In the genomic region with DNA sequence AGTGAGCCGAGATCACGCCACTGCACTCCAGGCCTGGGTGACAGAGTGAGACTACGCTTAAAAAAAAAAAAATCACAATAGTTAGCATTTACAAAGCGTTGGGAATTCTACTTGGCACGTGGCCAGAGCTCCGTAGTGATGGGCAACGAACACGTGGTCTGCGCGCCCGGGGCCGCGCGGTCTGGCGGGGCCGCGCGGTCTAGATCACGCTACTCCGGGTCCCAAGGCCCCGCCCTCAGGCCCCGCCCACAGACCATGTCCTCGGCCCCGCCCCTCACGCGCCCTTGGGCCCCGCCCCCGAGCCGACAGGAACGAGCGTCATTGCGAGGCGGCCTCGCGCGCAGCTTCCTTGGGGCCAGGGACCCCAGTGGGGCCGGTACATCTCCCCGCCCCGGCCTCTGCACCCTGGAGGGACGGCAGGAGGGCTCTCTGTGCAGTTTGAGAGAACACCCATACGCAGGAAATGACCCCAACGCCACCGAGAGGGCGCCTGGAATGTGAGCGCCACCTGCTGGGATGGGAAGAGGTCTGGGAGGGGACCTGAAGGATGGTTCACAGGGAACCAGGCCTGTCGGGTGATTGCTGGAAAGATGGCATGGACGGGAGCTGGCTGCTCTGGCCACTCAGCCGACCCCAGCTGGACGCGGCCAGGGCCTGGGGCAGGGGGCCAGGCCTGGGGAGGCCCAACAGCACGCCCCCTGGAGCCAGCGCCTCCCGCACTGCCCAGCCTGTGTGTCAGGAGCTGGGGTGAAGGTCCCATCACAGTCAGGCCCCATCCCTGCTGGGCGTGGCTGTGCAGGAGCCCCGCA, we compare ENCODE assay signal across 8 cellular contexts. TPM values are rescaled to one million over a fixed set of nuclear protein-coding genes. Genes with fewer than 3 reads are reported as not detected.
DNase-seq lines count a peak whose midpoint lies in the region; ATAC-seq and TF ChIP-seq lines count a peak whose summit lies in the region.

No MANE protein-coding gene starts in this region.

- H2AFZ ChIP-seq in neuron (ENCODE audit: low read depth, low read length): peak overlapping the region; percentile 17

- TF ChIP-seq CTCF in foreskin keratinocyte (conservative IDR thresholded peaks at IDR 0.05): peak; percentile 96

- no peaks in the 10 kb centered on the region for H3K9me3 ChIP-seq in MG63
- no peaks in the 10 kb centered on the region for H3K9me3 ChIP-seq in neuron (ENCODE audit: low read length)
- H3K9me3 ChIP-seq in stomach smooth muscle (ENCODE audit: control insufficient read depth in 2 of 2, low read length in 2 of 2): no peaks in the 10 kb centered on the region

- ATAC-seq in foreskin keratinocyte: peak; percentile 73

- H3K27ac ChIP-seq in foreskin keratinocyte (peak overlapping the region; percentile 70), stomach smooth muscle (ENCODE audit: low read length) (peak overlapping the region; percentile 82)

- DNase-seq in EH (ENCODE audit: low read depth): peak; percentile 87
- DNase-seq in GOT3 (lab: John Stamatoyannopoulos, UW): peak; percentile 26
- DNase-seq in MG63: peak; percentile 92
- peak; percentile 95 for DNase-seq in activated gamma-delta T cell treated with Interleukin-2 at 50 U/mL for 16 hours
- peak; percentile 69 to 86 for DNase-seq in foreskin keratinocyte

- H3K4me1 ChIP-seq in foreskin keratinocyte: peaks cover 10% of the 10 kb centered on the region
- H3K4me1 ChIP-seq in neuron (ENCODE audit: insufficient read depth, low read length): peaks cover 15% of the 10 kb centered on the region
- H3K4me1 ChIP-seq in stomach smooth muscle (ENCODE audit: control insufficient read depth, insufficient read depth, low read length): peaks cover 29% of the 10 kb centered on the region

- H3K9ac ChIP-seq in stomach smooth muscle (ENCODE audit: low read length in 2 of 2): peak overlapping the region; percentile 77 to 80

- H3K36me3 ChIP-seq in MG63: peaks cover 17% of the 10 kb centered on the region
- H3K36me3 ChIP-seq in neuron (ENCODE audit: insufficient read depth, low read length): peaks cover 4% of the 10 kb centered on the region
- H3K36me3 ChIP-seq in stomach smooth muscle (ENCODE audit: control insufficient read depth in 2 of 2, insufficient read depth in 2 of 2, low read length in 2 of 2): peaks cover 3% of the 10 kb centered on the region in 2 donors

- peak; percentile 82 for TF ChIP-seq POLR2A in Raji (IDR thresholded peaks at IDR 0.05; ENCODE audit: insufficient read depth, low read depth, low read length)

- no peaks in the 10 kb centered on the region for H3K27me3 ChIP-seq in MG63
- H3K27me3 ChIP-seq in foreskin keratinocyte: no peaks in the 10 kb centered on the region
- H3K27me3 ChIP-seq in neuron (ENCODE audit: insufficient read depth, low read length): peaks cover 2% of the 10 kb centered on the region
- H3K27me3 ChIP-seq in stomach smooth muscle (ENCODE audit: control insufficient read depth in 1 of 2, insufficient read depth in 2 of 2, low read length in 2 of 2): peaks cover 0 to 4% of the 10 kb centered on the region in 2 donors

- H3K4me3 ChIP-seq in MG63: peak overlapping the region; percentile 96
- H3K4me3 ChIP-seq in neuron (ENCODE audit: low read length): peak overlapping the region; percentile 59
- peak overlapping the region; percentile 80 to 88 for H3K4me3 ChIP-seq in stomach smooth muscle (ENCODE audit: low read length in 2 of 2)

RNA-seq across cellular contexts. Expression of a gene that starts 2.0 kb away (rescaled TPM):
- total RNA-seq in MG63 (2014; rRNA removed; shearing (Covaris generic); ENCODE audit: low replicate concordance): 30.2 and 43.3 TPM in 2 replicates
- total RNA-seq in foreskin keratinocyte: 28.1 and 30.0 TPM in 2 replicates
- polyA plus RNA-seq in foreskin keratinocyte: 33.1 and 38.2 TPM in 2 replicates

RNA-seq across cellular contexts. Expression of a gene that starts 6.3 kb away (rescaled TPM):
- total RNA-seq in MG63 (2014; rRNA removed; shearing (Covaris generic); ENCODE audit: low replicate concordance): not detected in 2 replicates
- 19.0 and 26.0 TPM in 2 replicates for total RNA-seq in foreskin keratinocyte
- polyA plus RNA-seq in foreskin keratinocyte: 23.1 and 31.2 TPM in 2 replicates

RNA-seq across cellular contexts. Expression of a gene that starts 33.3 kb away (rescaled TPM):
- 28.8 and 89.5 TPM in 2 replicates for total RNA-seq in MG63 (2014; rRNA removed; shearing (Covaris generic); ENCODE audit: low replicate concordance)
- 10.8 and 11.8 TPM in 2 replicates for total RNA-seq in foreskin keratinocyte
- 14.4 and 17.7 TPM in 2 replicates for polyA plus RNA-seq in foreskin keratinocyte

RNA-seq across cellular contexts. Expression of a gene that starts 54.1 kb away (rescaled TPM):
- 7.6 and 24.1 TPM in 2 replicates for total RNA-seq in MG63 (2014; rRNA removed; shearing (Covaris generic); ENCODE audit: low replicate concordance)
- total RNA-seq in foreskin keratinocyte: 148 and 170 TPM in 2 replicates
- polyA plus RNA-seq in foreskin keratinocyte: 149 and 165 TPM in 2 replicates

RNA-seq across cellular contexts. Expression of a gene that starts 58.9 kb away (rescaled TPM):
- 556 and 832 TPM in 2 replicates for total RNA-seq in MG63 (2014; rRNA removed; shearing (Covaris generic); ENCODE audit: low replicate concordance)
- 162 and 219 TPM in 2 replicates for total RNA-seq in foreskin keratinocyte
- polyA plus RNA-seq in foreskin keratinocyte: 167 and 235 TPM in 2 replicates

Comparison
In these comparisons a context has a peak if more than half of its experiments do, and no peak if none do; other contexts are left out.
1. Peak in every context shown above with its lines: DNase-seq, ATAC-seq, H3K4me3 ChIP-seq and H3K27ac ChIP-seq.
2. DNase-seq: peak in every context shown above with its lines; median percentile 95 in activated gamma-delta T cell treated with Interleukin-2 at 50 U/mL for 16 hours; 92 in MG63; 87 in EH; 78 in foreskin keratinocyte; 26 in GOT3.
3. RNA of a gene that starts 6.3 kb away (total RNA-seq): 19.0 to 26.0 TPM in foreskin keratinocyte; not detected in MG63; every median in the first group is over 10 times any median in the second.